Comparison of ENCODE assay signal across 1 cellular context in genomic region chr1:176877557-176877956, GRCh38.
TF ChIP-seq lines count a peak whose summit lies in the region.

No MANE protein-coding gene starts in this region.

TF ChIP-seq in K562, 482 proteins besides CTCF, POLR2A, EP300 and RAD21 (continued from another document):
- TF ChIP-seq ZNF609 (CRISPR knock-in tag; IDR thresholded peaks at IDR 0.05; ENCODE audit: borderline replicate concordance) (no peak), ZNF395 (CRISPR knock-in tag; IDR thresholded peaks at IDR 0.05) (no peak), ZBTB11 (CRISPR knock-in tag; IDR thresholded peaks at IDR 0.05) (no peak), ZNF316 (IDR thresholded peaks at IDR 0.05) (peak; percentile 65), C11orf30 (IDR thresholded peaks at IDR 0.05; ENCODE audit: low read depth) (peak; percentile 53; the same call in 1 of the 2 replicates), YY1 (IDR thresholded peaks at IDR 0.05; ENCODE audit: borderline replicate concordance in 1 of 3, control insufficient read depth in 1 of 3, extremely low read depth in 1 of 3, insufficient read depth in 3 of 3, insufficient read length in 1 of 3, insufficient replicate concordance in 2 of 3, low read depth in 1 of 3, low read length in 2 of 3) (no peak), FUS (optimal IDR thresholded peaks at IDR 0.05; ENCODE audit: low read depth, low read length) (no peak), FOSL1 (tag; conservative IDR thresholded peaks at IDR 0.05) (no peak)
